ENCODE assay signal across 1 cellular context in genomic region chr9:35518981-35519679, GRCh38.
TF ChIP-seq lines count a peak whose summit lies in the region.

No MANE protein-coding gene starts in this region.

TF ChIP-seq in SK-N-SH treated with all-trans-retinoic acid at 6 μM for 48 hours, 23 proteins besides CTCF, POLR2A, EP300 and RAD21 (continued from another document):
- TF ChIP-seq TSHZ2 (CRISPR knock-in tag; IDR thresholded peaks at IDR 0.05) (no peak), PATZ1 (CRISPR knock-in tag; IDR thresholded peaks at IDR 0.05; ENCODE audit: borderline replicate concordance) (no peak), ZFP30 (CRISPR knock-in tag; IDR thresholded peaks at IDR 0.05) (no peak), ARNTL (CRISPR knock-in tag; IDR thresholded peaks at IDR 0.05; ENCODE audit: borderline replicate concordance, low read depth) (no peak), TOX (CRISPR knock-in tag; IDR thresholded peaks at IDR 0.05; ENCODE audit: borderline replicate concordance) (no peak), ZC3H10 (CRISPR knock-in tag; IDR thresholded peaks at IDR 0.05) (no peak)
- TF ChIP-seq, protein P1, sequence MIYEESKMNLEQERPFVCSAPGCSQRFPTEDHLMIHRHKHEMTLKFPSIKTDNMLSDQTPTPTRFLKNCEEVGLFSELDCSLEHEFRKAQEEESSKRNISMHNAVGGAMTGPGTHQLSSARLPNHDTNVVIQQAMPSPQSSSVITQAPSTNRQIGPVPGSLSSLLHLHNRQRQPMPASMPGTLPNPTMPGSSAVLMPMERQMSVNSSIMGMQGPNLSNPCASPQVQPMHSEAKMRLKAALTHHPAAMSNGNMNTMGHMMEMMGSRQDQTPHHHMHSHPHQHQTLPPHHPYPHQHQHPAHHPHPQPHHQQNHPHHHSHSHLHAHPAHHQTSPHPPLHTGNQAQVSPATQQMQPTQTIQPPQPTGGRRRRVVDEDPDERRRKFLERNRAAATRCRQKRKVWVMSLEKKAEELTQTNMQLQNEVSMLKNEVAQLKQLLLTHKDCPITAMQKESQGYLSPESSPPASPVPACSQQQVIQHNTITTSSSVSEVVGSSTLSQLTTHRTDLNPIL (CRISPR knock-in tag; IDR thresholded peaks at IDR 0.05; ENCODE audit: low read depth), result no peak
